Comparison of ENCODE assay signal across 26 cellular contexts in the genomic region with DNA sequence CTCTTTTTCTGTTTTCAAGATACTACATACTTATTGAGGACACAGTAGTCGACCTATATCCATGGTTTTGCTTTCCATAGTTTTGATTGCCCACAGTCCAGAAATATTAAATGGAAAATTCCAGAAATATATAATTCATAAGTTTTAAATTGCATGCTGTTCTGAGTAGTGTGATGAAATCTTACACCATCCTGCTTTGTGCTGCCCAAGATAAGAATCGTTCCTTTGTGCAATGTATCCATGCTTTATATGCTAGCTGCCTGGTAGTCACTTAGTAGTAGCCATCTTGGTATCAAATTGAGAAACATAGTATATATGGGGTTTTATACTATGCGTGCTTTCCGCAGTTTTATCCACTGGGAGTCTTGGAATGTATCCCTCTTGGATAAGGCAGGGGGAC.
"Had no signal": no experiment of that assay in that cellular context is flagged by ENCODE, and none has a peak within 500 bp of the region (broad histone marks: within the 10 kb centered on the region; RNA-seq: fewer than 3 reads in every experiment).

No MANE protein-coding gene starts in this region.

- H3K9me3 ChIP-seq: SJSA1 had no signal

- FAIRE-seq: RCC 7860, TTC549 had no signal

- DNase-seq: activated B cell treated with CpG ODN at 0.5 μM for 24 hours; activated CD4-positive, alpha-beta T cell treated with anti-CD3 and anti-CD28 coated beads for 1 hour; activated CD4-positive, alpha-beta T cell treated with anti-CD3 and anti-CD28 coated beads, Interleukin-2, amount 10 ng/mL, durations not matched to agents 24 days and 14 days; activated CD4-positive, alpha-beta T cell treated with anti-CD3 and anti-CD28 coated beads, Interleukin-2, amount 50 U/mL, for 48 hours; activated CD8-positive, alpha-beta memory T cell treated with anti-CD3 and anti-CD28 coated beads, Interleukin-2, amount 10 ng/mL, durations not matched to agents 7 days and 5 days; activated effector memory CD4-positive, alpha-beta T cell treated with Interleukin-2 at 50 U/mL for 16 hours; activated naive CD4-positive, alpha-beta T cell; activated T-cell treated with anti-CD3 and anti-CD28 coated beads, Interleukin-2, amount 50 U/mL, for 24 hours; caudate nucleus; NCI-H1092; NCI-H1417; NCI-H1694; NCI-H2029; NCI-H2107; NCI-H2171 treated with DMSO at 0.1 percent for 48 hours; NCI-H226; NCI-H526; NCI-H774; NK-92 treated with Interleukin-12 subunit alpha and Interleukin-12 subunit beta, amount 100 ng/mL, for 24 hours; PC-3; SHP77; T-helper 9 cell had no signal

- H3K4me3 ChIP-seq: SJSA1 had no signal

- H3K9ac ChIP-seq: KMS-11 had no signal

- H3K27ac ChIP-seq: KMS-11, SJSA1 had no signal

- H3K27me3 ChIP-seq: SJSA1 had no signal

- H3K36me3 ChIP-seq: SJSA1 had no signal

- H3K4me1 ChIP-seq: SJSA1 had no signal

- ATAC-seq: activated CD8-positive, alpha-beta memory T cell treated with anti-CD3 and anti-CD28 coated beads, Interleukin-2, amount 10 ng/mL, durations not matched to agents 7 days and 5 days; PC-3 had no signal

- H3K4me2 ChIP-seq: KMS-11 had no signal
